In genomic region chr2:99066602-99067001, GRCh38 we compare ENCODE assay signal across 8 cellular contexts.
DNase-seq lines count a peak whose midpoint lies in the region; ATAC-seq and TF ChIP-seq lines count a peak whose summit lies in the region.

No MANE protein-coding gene starts in this region.

- H3K9me3 ChIP-seq in OCI-LY7 (ENCODE audit: low read length): no peaks in the 10 kb centered on the region

- POLR2A ChIA-PET in OCI-LY7 (lab: Charles Lee): interaction anchor here (0.6 kb wide), 1 partner anchor 72 kb away, joined by 3 read pairs; no protein-coding TSS in a partner anchor

- peak overlapping the region; percentile 24; the same call in 1 of the 2 replicates for H3K4me2 ChIP-seq in OCI-LY7 (ENCODE audit: low read length)

- H3K9me2 ChIP-seq in OCI-LY7 (ENCODE audit: insufficient read depth, low read length): no peaks in the 10 kb centered on the region

- H2AFZ ChIP-seq in OCI-LY7 (ENCODE audit: low read length): peak overlapping the region; percentile 86

- BruUV-seq in OCI-LY7 (replicated peaks; lab: Mats Ljungman, UMichigan): no TSS peak

- ATAC-seq in GM21447 (IDR thresholded peaks at IDR 0.05; ENCODE audit: unreplicated experiment): peak; percentile 99
- peak; percentile 90 for ATAC-seq in HG03565 (IDR thresholded peaks at IDR 0.05; ENCODE audit: unreplicated experiment)

- no peaks in the 10 kb centered on the region for H3K79me2 ChIP-seq in OCI-LY7 (ENCODE audit: insufficient read depth, low read depth, low read length)

- TF ChIP-seq CTCF in OCI-LY7 (conservative IDR thresholded peaks at IDR 0.05; ENCODE audit: low read length): peak; percentile 59
- TF ChIP-seq CTCF in cardiac fibroblast (IDR thresholded peaks at IDR 0.05; ENCODE audit: low read depth, low read length): peak; percentile 75

- H4K20me1 ChIP-seq in OCI-LY7 (ENCODE audit: insufficient read depth, low read length): no peaks in the 10 kb centered on the region

- H3K4me3 ChIP-seq in OCI-LY7 (ENCODE audit: low read depth, low read length, poor library complexity, severe bottlenecking): no peak overlapping the region
- H3K4me3 ChIP-seq in cardiac fibroblast (replicated peaks in 1 of 2; ENCODE audit: low read depth in 2 of 2, low read length in 2 of 2): no peak overlapping the region

- intact Hi-C loops in OCI-LY7 (cut with micrococcal nuclease; ENCODE audit: unreplicated experiment): loop anchor here (1.0 to 5.0 kb wide), 3 partner anchors 184 to 417 kb away; no protein-coding TSS in a partner anchor

- peak; percentile 21 to 24 for DNase-seq in activated T-cell treated with anti-CD3 and anti-CD28 coated beads, Interleukin-2, amount 50 U/mL, for 48 hours
- DNase-seq in activated T-cell treated with anti-CD3 and anti-CD28 coated beads, Interleukin-2, amount 50 U/mL, for 1 hour: no peak
- peak; percentile 56 for DNase-seq in OCI-LY7 (ENCODE audit: low spot score)
- peak; percentile 70 to 77 for DNase-seq in cardiac fibroblast (ENCODE audit: low read depth in 2 of 2)
- DNase-seq in medulla oblongata (ENCODE audit: extremely low spot score): peak; percentile 33
- no peak for DNase-seq in NCI-H1048 (lab: John Stamatoyannopoulos, UW)

- H3K36me3 ChIP-seq in OCI-LY7 (ENCODE audit: insufficient read depth, low read length): no peaks in the 10 kb centered on the region

- H3K4me1 ChIP-seq in OCI-LY7 (ENCODE audit: insufficient read depth, low read length, poor library complexity, severe bottlenecking): peaks cover 9% of the 10 kb centered on the region

- CTCF ChIA-PET in OCI-LY7 (lab: Charles Lee; ENCODE audit: unreplicated experiment): no interaction called here

- H3K27ac ChIP-seq in OCI-LY7 (ENCODE audit: low read depth, low read length, poor library complexity, severe bottlenecking): no peak overlapping the region

Comparison
In these comparisons a context has a peak if more than half of its experiments do, and no peak if none do; other contexts are left out.
1. DNase-seq: peak in activated T-cell treated with anti-CD3 and anti-CD28 coated beads, Interleukin-2, amount 50 U/mL, for 48 hours (2 of 2), OCI-LY7 (single experiment), cardiac fibroblast (2 of 2) and medulla oblongata (single experiment); none in activated T-cell treated with anti-CD3 and anti-CD28 coated beads, Interleukin-2, amount 50 U/mL, for 1 hour (single experiment) and NCI-H1048 (single experiment).